29 cellular contexts compared by ENCODE assay signal in genomic region chr20:16612708-16613107, GRCh38.
"Had no signal": no experiment of that assay in that cellular context is flagged by ENCODE, and none has a peak within 500 bp of the region (broad histone marks: within the 10 kb centered on the region; RNA-seq: fewer than 3 reads in every experiment).

No MANE protein-coding gene starts in this region.

- ATAC-seq: effector memory CD8-positive, alpha-beta T cell; left lung; natural killer cell treated with Interleukin-12 subunit alpha and Interleukin-12 subunit beta and Interleukin-15 and Interleukin-18, amount 100 ng/mL, for 72 hours; right cardiac atrium; stimulated activated memory B cell treated with anti-CD40 and anti-IgM and Interleukin-4, amounts not matched to agents 10 μg/mL and 1 μg/mL and 100 μg/mL, for 72 hours; stimulated activated naive CD8-positive, alpha-beta T cell treated with anti-CD3 and anti-CD28 coated beads, Interleukin-15, Interleukin-2, amounts not matched to agents 100 U/mL and 50 U/mL, for 24 hours had no signal

- H3K4me1 ChIP-seq: testis had no signal

- DNase-seq: caudate nucleus; cerebellar nuclear complex; cortex of kidney; effector memory CD8-positive, alpha-beta T cell; erythroblast; esophagus squamous epithelium; foreskin melanocyte; glutamatergic neuron; hypothalamus; immature natural killer cell; islet precursor cell; kidney glomerular epithelial cell; left lung; naive B cell; sigmoid colon; spleen; stimulated activated CD4-positive, alpha-beta T cell treated with anti-CD3 and anti-CD28 coated beads, Interleukin-4, amount 100 ng/mL, for 4 hours; stimulated activated naive CD8-positive, alpha-beta T cell treated with anti-CD3 and anti-CD28 coated beads, Interleukin-15, Interleukin-2, amounts not matched to agents 100 U/mL and 50 U/mL, for 24 hours; substantia nigra; testis; tibial artery had no signal

- H3K9me3 ChIP-seq: esophagus squamous epithelium, prostate gland, sigmoid colon, testis, tibial artery had no signal

- H3K27ac ChIP-seq: esophagus squamous epithelium, left lung, neural progenitor cell, parathyroid adenoma, prostate gland, sigmoid colon, skin epidermis, spleen, testis, tibial artery had no signal

- H3K4me3 ChIP-seq: esophagus squamous epithelium, left lung, lung, neural progenitor cell, prostate gland, sigmoid colon, skin epidermis, spleen, testis, tibial artery had no signal

- H3K36me3 ChIP-seq: esophagus squamous epithelium, left lung, neural progenitor cell, prostate gland, sigmoid colon, spleen, tibial artery had no signal

- H3K27me3 ChIP-seq: esophagus squamous epithelium, left lung, neural progenitor cell, sigmoid colon, testis, tibial artery had no signal
